Comparison of ENCODE assay signal across 11 cellular contexts in genomic region chr1:167781558-167781957, GRCh38.
"Had no signal": no experiment of that assay in that cellular context is flagged by ENCODE, and none has a peak within 500 bp of the region (broad histone marks: within the 10 kb centered on the region; RNA-seq: fewer than 3 reads in every experiment).

No MANE protein-coding gene starts in this region.

- H3K9ac ChIP-seq: GM23248 had no signal

- H3K4me3 ChIP-seq: GM23248, GM23338, HAP-1 had no signal

- H3K4me1 ChIP-seq: HAP-1 had no signal

- H3K27ac ChIP-seq: GM23248 had no signal

- H3K27ac Mint-ChIP-seq: GM23338, H9, HFFc6 had no signal

- H2AFZ ChIP-seq: GM23248, GM23338 had no signal

- H3K4me2 ChIP-seq: GM23338 had no signal

- H3K4me3 Mint-ChIP-seq: GM23338, H9, HFFc6 had no signal

- DNase-seq: GM23248, GOT3, H7, H9, HCEC 1CT, HFFc6 had no signal

- H3K4me1 Mint-ChIP-seq: GM23338, H9 had no signal

- FAIRE-seq: H1, H54 had no signal

- ATAC-seq: GM23338, HCT116 had no signal

- H3K9me3 Mint-ChIP-seq: GM23338, H9, HFFc6 had no signal

- H3K9me3 ChIP-seq: HAP-1 had no signal
